In the genomic region with DNA sequence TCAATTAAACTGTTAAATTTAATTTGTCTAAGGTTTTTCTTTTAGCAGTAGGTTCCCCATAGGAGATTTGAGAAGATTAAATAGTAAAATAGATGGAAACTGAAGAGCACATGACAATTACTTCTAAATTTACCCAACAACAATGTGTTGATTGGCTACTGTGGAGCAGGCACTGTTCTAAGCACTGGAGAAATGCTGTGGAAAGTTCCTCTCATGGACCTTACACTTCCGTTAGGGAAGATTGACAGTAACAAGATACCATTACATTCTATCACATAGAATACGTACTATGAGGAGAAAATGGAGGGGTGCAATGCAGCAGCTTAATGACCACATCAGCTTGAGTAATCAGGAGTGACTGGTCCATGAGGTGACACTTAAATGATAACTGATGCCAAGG, we compare ENCODE assay signal across 38 cellular contexts. TPM values are rescaled to one million over a fixed set of nuclear protein-coding genes. Genes with fewer than 3 reads are reported as not detected.
"Had no signal": no experiment of that assay in that cellular context is flagged by ENCODE, and none has a peak within 500 bp of the region (broad histone marks: within the 10 kb centered on the region; RNA-seq: fewer than 3 reads in every experiment).

No MANE protein-coding gene starts in this region.

- H3K4me3 ChIP-seq: MG63 had no signal

- DNase-seq: Karpas-422, Kasumi-1, MG63, MM.1S, MV-4-11, NCI-H1048, NCI-H1092, NCI-H1092 treated with DMSO at 0.1 percent for 48 hours, NCI-H1105, NCI-H1105 treated with DMSO at 0.1 percent for 48 hours, NCI-H1417, NCI-H1417 treated with DMSO at 0.1 percent for 48 hours, NCI-H1436, NCI-H1436 treated with DMSO at 0.1 percent for 48 hours, NCI-H146, NCI-H1694, NCI-H1694 treated with DMSO at 0.1 percent for 48 hours, NCI-H187, NCI-H187 treated with DMSO at 0.1 percent for 48 hours, NCI-H1930, NCI-H2029, NCI-H2029 treated with DMSO at 0.1 percent for 48 hours, NCI-H2081, NCI-H2081 treated with DMSO at 0.1 percent for 48 hours, NCI-H2107, NCI-H2171, NCI-H2171 treated with DMSO at 0.1 percent for 48 hours, NCI-H2227 treated with DMSO at 0.1 percent for 48 hours, NCI-H226, NCI-H345, NCI-H446, NCI-H446 treated with DMSO at 0.1 percent for 48 hours, NCI-H510A, NCI-H510A treated with DMSO at 0.1 percent for 48 hours had no signal

- H3K27me3 ChIP-seq: MG63 had no signal

- H3K36me3 ChIP-seq: MG63 had no signal

- H3K9me3 ChIP-seq: MG63 had no signal

RNA-seq across cellular contexts. Expression of gene STAB2, which starts 8.1 kb away (rescaled TPM):
- total RNA-seq: LHCN-M2, M059J, MCF 10A, NCI-H460 had no signal
